In the genomic region with DNA sequence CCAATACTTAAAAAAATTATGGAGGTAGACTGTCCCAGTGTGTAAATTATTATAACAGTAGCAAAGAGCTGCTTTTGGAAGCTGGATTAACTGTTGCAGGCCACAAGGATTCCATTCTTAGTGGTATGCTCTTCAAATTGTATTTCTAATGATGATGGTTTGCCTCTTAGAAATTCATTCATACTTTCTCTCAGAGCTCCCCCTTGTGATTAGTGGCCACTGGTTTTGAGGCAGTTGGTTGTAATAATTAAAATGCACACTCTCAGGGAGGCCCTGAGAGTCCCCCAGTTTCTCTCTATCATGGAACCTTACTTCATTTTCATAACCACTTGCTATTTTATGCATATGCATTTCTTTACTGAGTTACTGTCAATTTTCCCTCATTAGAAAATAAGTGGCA, we compare ENCODE assay signal across 8 cellular contexts. TPM values are rescaled to one million over a fixed set of nuclear protein-coding genes. Genes with fewer than 3 reads are reported as not detected.
DNase-seq lines count a peak whose midpoint lies in the region; ATAC-seq and TF ChIP-seq lines count a peak whose summit lies in the region.

No MANE protein-coding gene starts in this region.

- TF ChIP-seq POLR2A in esophagus muscularis mucosa (IDR thresholded peaks at IDR 0.05; ENCODE audit: low read depth) = no peak

- H3K27ac ChIP-seq in RWPE2 (ENCODE audit: poor library complexity, severe bottlenecking) (no peak overlapping the region), esophagus muscularis mucosa (replicated peaks in 1 of 4) (no peak overlapping the region)

- no peak for TF ChIP-seq EP300 in esophagus muscularis mucosa (IDR thresholded peaks at IDR 0.05)

- DNase-seq in ELR (ENCODE audit: low read depth) = peak; percentile 37
- no peak for DNase-seq in RWPE2 (ENCODE audit: low spot score)
- DNase-seq in left kidney (ENCODE audit: low read depth, low spot score) = peak; percentile 53
- DNase-seq in NK-92 treated with Interleukin-12 subunit alpha and Interleukin-12 subunit beta, amount 100 ng/mL, for 24 hours (lab: John Stamatoyannopoulos, UW) = no peak
- DNase-seq in esophagus muscularis mucosa (ENCODE audit: extremely low spot score) = no peak
- DNase-seq in T1000 (lab: John Stamatoyannopoulos, UW) = no peak

- peaks cover 6% of the 10 kb centered on the region for H3K9me3 ChIP-seq in RWPE2 (ENCODE audit: severe bottlenecking)
- H3K9me3 ChIP-seq in esophagus muscularis mucosa = no peaks in the 10 kb centered on the region

- ATAC-seq in GM19468 (IDR thresholded peaks at IDR 0.05; ENCODE audit: extremely low read depth, unreplicated experiment) (peak; percentile 41), HG03457 (IDR thresholded peaks at IDR 0.05; ENCODE audit: unreplicated experiment) (peak; percentile 63), RWPE2 (ENCODE audit: low read depth) (0 out of 3 replicates have a peak, but pooled peaks have one; percentile 25)

- no peak overlapping the region for H3K4me3 ChIP-seq in RWPE2 (ENCODE audit: severe bottlenecking)
- no peak overlapping the region for H3K4me3 ChIP-seq in esophagus muscularis mucosa

- no peaks in the 10 kb centered on the region for H3K27me3 ChIP-seq in RWPE2 (ENCODE audit: insufficient read depth, poor library complexity, severe bottlenecking)
- H3K27me3 ChIP-seq in esophagus muscularis mucosa = no peaks in the 10 kb centered on the region

- intact Hi-C loops in esophagus muscularis mucosa (cut with DNase I) = no loop called here

- TF ChIP-seq CTCF in RWPE2 (IDR thresholded peaks at IDR 0.05; ENCODE audit: poor library complexity, severe bottlenecking) (peak; percentile 50), esophagus muscularis mucosa (IDR thresholded peaks at IDR 0.05) (no peak)

- H3K4me1 ChIP-seq in RWPE2 (ENCODE audit: insufficient read depth, poor library complexity, severe bottlenecking) = no peaks in the 10 kb centered on the region
- no peaks in the 10 kb centered on the region for H3K4me1 ChIP-seq in esophagus muscularis mucosa

- H3K36me3 ChIP-seq in RWPE2 (ENCODE audit: low read depth) (no peaks in the 10 kb centered on the region), esophagus muscularis mucosa (no peaks in the 10 kb centered on the region)

RNA-seq across cellular contexts. Expression of gene LY75, which starts 35.4 kb away (rescaled TPM):
- total RNA-seq in esophagus muscularis mucosa = 1 to 10 TPM in 3 of 4 donors, under 1 TPM in 1; 0.97 to 2.5 (median 1.3) TPM

Comparison
In these comparisons a context has a peak if more than half of its experiments do, and no peak if none do; other contexts are left out.
1. DNase-seq: peak in ELR (single experiment) and left kidney (single experiment); none in RWPE2 (single experiment), NK-92 treated with Interleukin-12 subunit alpha and Interleukin-12 subunit beta, amount 100 ng/mL, for 24 hours (single experiment), esophagus muscularis mucosa (single experiment) and T1000 (single experiment).
2. Peak in every context shown above with its lines, with median percentiles within 50 percentile points of each other: ATAC-seq.